Comparison of ENCODE assay signal across 20 cellular contexts in genomic region chr16:22335668-22336246, GRCh38. TPM values are rescaled to one million over a fixed set of nuclear protein-coding genes. Genes with fewer than 3 reads are reported as not detected.
DNase-seq lines count a peak whose midpoint lies in the region; ATAC-seq, FAIRE-seq and TF ChIP-seq lines count a peak whose summit lies in the region.
"Had no signal": no experiment of that assay in that cellular context is flagged by ENCODE, and none has a peak within 500 bp of the region (broad histone marks: within the 10 kb centered on the region; RNA-seq: fewer than 3 reads in every experiment).

No MANE protein-coding gene starts in this region.

- 95 to 100% (median 100%) methylated on average over 3 of the region's 3 CpGs for WGBS in small intestine, 3 donors

- H3K4me1 Mint-ChIP-seq in activated naive CD4-positive, alpha-beta T cell treated with anti-CD3 and anti-CD28 coated beads, Interleukin-2, amount 10 ng/mL, durations not matched to agents 7 days and 5 days: peaks cover 12% of the 10 kb centered on the region
- H3K4me1 Mint-ChIP-seq in activated naive CD4-positive, alpha-beta T cell treated with anti-CD3 and anti-CD28 coated beads for 36 hours (ENCODE audit: low read depth): peaks cover 11% of the 10 kb centered on the region
- H3K4me1 Mint-ChIP-seq in stimulated activated effector memory CD8-positive, alpha-beta T cell treated with anti-CD3 and anti-CD28 coated beads, Interleukin-12 subunit alpha, Interleukin-12 subunit beta, amount 100 ng/mL, for 72 hours: peaks cover 6% of the 10 kb centered on the region

- peaks cover 34% of the 10 kb centered on the region for H3K9me3 Mint-ChIP-seq in activated naive CD4-positive, alpha-beta T cell treated with anti-CD3 and anti-CD28 coated beads, Interleukin-2, amount 10 ng/mL, durations not matched to agents 7 days and 5 days
- peaks cover 35% of the 10 kb centered on the region for H3K9me3 Mint-ChIP-seq in activated naive CD4-positive, alpha-beta T cell treated with anti-CD3 and anti-CD28 coated beads for 36 hours
- H3K9me3 Mint-ChIP-seq in stimulated activated effector memory CD8-positive, alpha-beta T cell treated with anti-CD3 and anti-CD28 coated beads, Interleukin-12 subunit alpha, Interleukin-12 subunit beta, amount 100 ng/mL, for 72 hours: peaks cover 24% of the 10 kb centered on the region

- H3K4me3 ChIP-seq in small intestine (ENCODE audit: low read depth in 1 of 2, low read length in 2 of 2): no peak overlapping the region
- H3K4me3 ChIP-seq: GM23248, HAP-1, Peyer's patch had no signal

- DNase-seq in activated naive CD4-positive, alpha-beta T cell treated with anti-CD3 and anti-CD28 coated beads, Interleukin-2, amount 10 ng/mL, durations not matched to agents 7 days and 5 days: no peak
- DNase-seq in activated naive CD4-positive, alpha-beta T cell treated with anti-CD3 and anti-CD28 coated beads for 36 hours: no peak
- DNase-seq in GM12891 (ENCODE audit: insufficient read length, low spot score) (no peak), iPS-NIHi7 (ENCODE audit: extremely low spot score) (peak; percentile 9), superior temporal gyrus (ENCODE audit: extremely low spot score) (no peak), small intestine (no peak)
- no peak for DNase-seq in stimulated activated effector memory CD8-positive, alpha-beta T cell treated with anti-CD3 and anti-CD28 coated beads, Interleukin-12 subunit alpha, Interleukin-12 subunit beta, amount 100 ng/mL, for 72 hours (ENCODE audit: low spot score in 2 of 2)
- DNase-seq: DMS153, GF-D8, GM23248, NCI-H1417 treated with DMSO at 0.1 percent for 48 hours, NCI-H187 treated with DMSO at 0.1 percent for 48 hours, NCI-H226, NCI-H524, Peyer's patch, Right ventricle myocardium superior had no signal

- no peak for FAIRE-seq in GM12891 (lab: Jason Lieb, UNC)
- no peak for FAIRE-seq in small intestine (lab: Jason Lieb, UNC)
- FAIRE-seq: GM19239 had no signal

- no peaks in the 10 kb centered on the region for H3K27me3 Mint-ChIP-seq in activated naive CD4-positive, alpha-beta T cell treated with anti-CD3 and anti-CD28 coated beads, Interleukin-2, amount 10 ng/mL, durations not matched to agents 7 days and 5 days
- no peaks in the 10 kb centered on the region for H3K27me3 Mint-ChIP-seq in activated naive CD4-positive, alpha-beta T cell treated with anti-CD3 and anti-CD28 coated beads for 36 hours (ENCODE audit: low read depth)

- peaks cover 8 to 17% of the 10 kb centered on the region in 2 donors for H3K36me3 ChIP-seq in small intestine (ENCODE audit: control insufficient read depth in 2 of 2, insufficient read depth in 2 of 2, low read length in 2 of 2)

- H3K27ac Mint-ChIP-seq in activated naive CD4-positive, alpha-beta T cell treated with anti-CD3 and anti-CD28 coated beads, Interleukin-2, amount 10 ng/mL, durations not matched to agents 7 days and 5 days: peak overlapping the region; percentile 55
- H3K27ac Mint-ChIP-seq in activated naive CD4-positive, alpha-beta T cell treated with anti-CD3 and anti-CD28 coated beads for 36 hours: no peak overlapping the region
- no peak overlapping the region for H3K27ac Mint-ChIP-seq in stimulated activated effector memory CD8-positive, alpha-beta T cell treated with anti-CD3 and anti-CD28 coated beads, Interleukin-12 subunit alpha, Interleukin-12 subunit beta, amount 100 ng/mL, for 72 hours

- intact Hi-C loops in activated naive CD4-positive, alpha-beta T cell treated with anti-CD3 and anti-CD28 coated beads for 36 hours (cut with micrococcal nuclease): loop anchor here (2.0 to 5.0 kb wide), 2 partner anchors 17 to 37 kb away; partner anchors contain the start of gene CDR2

- no peak for TF ChIP-seq POLR2A in GM12891 (IDR thresholded peaks at IDR 0.05; ENCODE audit: low read depth, low read length)

- peak; percentile 21 for ATAC-seq in stimulated activated effector memory CD8-positive, alpha-beta T cell treated with anti-CD3 and anti-CD28 coated beads, Interleukin-12 subunit alpha, Interleukin-12 subunit beta, amount 100 ng/mL, for 72 hours
- ATAC-seq in HG02642 (IDR thresholded peaks at IDR 0.05; ENCODE audit: poor library complexity, unreplicated experiment): no peak

- no peak overlapping the region for H3K4me3 Mint-ChIP-seq in activated naive CD4-positive, alpha-beta T cell treated with anti-CD3 and anti-CD28 coated beads, Interleukin-2, amount 10 ng/mL, durations not matched to agents 7 days and 5 days
- no peak overlapping the region for H3K4me3 Mint-ChIP-seq in activated naive CD4-positive, alpha-beta T cell treated with anti-CD3 and anti-CD28 coated beads for 36 hours
- no peak overlapping the region for H3K4me3 Mint-ChIP-seq in stimulated activated effector memory CD8-positive, alpha-beta T cell treated with anti-CD3 and anti-CD28 coated beads, Interleukin-12 subunit alpha, Interleukin-12 subunit beta, amount 100 ng/mL, for 72 hours

- peaks cover 83% of the 10 kb centered on the region for H3K36me3 Mint-ChIP-seq in activated naive CD4-positive, alpha-beta T cell treated with anti-CD3 and anti-CD28 coated beads, Interleukin-2, amount 10 ng/mL, durations not matched to agents 7 days and 5 days
- H3K36me3 Mint-ChIP-seq in activated naive CD4-positive, alpha-beta T cell treated with anti-CD3 and anti-CD28 coated beads for 36 hours (ENCODE audit: low read depth): peaks cover 80% of the 10 kb centered on the region
- H3K36me3 Mint-ChIP-seq in stimulated activated effector memory CD8-positive, alpha-beta T cell treated with anti-CD3 and anti-CD28 coated beads, Interleukin-12 subunit alpha, Interleukin-12 subunit beta, amount 100 ng/mL, for 72 hours: peaks cover 83% of the 10 kb centered on the region

- H3K27ac ChIP-seq in small intestine (ENCODE audit: low read depth in 1 of 2, low read length in 1 of 2): no peak overlapping the region
- H3K27ac ChIP-seq: 22Rv1, GM23248, Peyer's patch had no signal

- no peaks in the 10 kb centered on the region for H3K9me3 ChIP-seq in small intestine (ENCODE audit: control insufficient read depth, low read depth)

- CTCF ChIA-PET in activated naive CD4-positive, alpha-beta T cell treated with anti-CD3 and anti-CD28 coated beads, Interleukin-2, amount 10 ng/mL, durations not matched to agents 7 days and 5 days (lab: Charles Lee): interaction anchor here (0.7 kb wide), 1 partner anchor 20 kb away, joined by 3 read pairs; no protein-coding TSS in a partner anchor
- CTCF ChIA-PET in activated naive CD4-positive, alpha-beta T cell treated with anti-CD3 and anti-CD28 coated beads for 36 hours (lab: Charles Lee): interaction anchor here (1.0 kb wide), 1 partner anchor 15 kb away, joined by 3 read pairs; no protein-coding TSS in a partner anchor

- H3K4me1 ChIP-seq in small intestine (ENCODE audit: control insufficient read depth in 2 of 2, insufficient read depth in 1 of 2, low read depth in 1 of 2, low read length in 1 of 2): no peaks in the 10 kb centered on the region
- H3K4me1 ChIP-seq: HAP-1, Peyer's patch had no signal

- H3K27me3 ChIP-seq in small intestine (ENCODE audit: control insufficient read depth in 2 of 2, insufficient read depth in 2 of 2, low read length in 2 of 2): no peaks in the 10 kb centered on the region
- H3K27me3 ChIP-seq: Peyer's patch had no signal

TF ChIP-seq in GM12891, 5 proteins besides CTCF, POLR2A, EP300 and RAD21:
- peak; percentile 26; the same call in 1 of the 2 replicates for TF ChIP-seq POLR2AphosphoS5 (IDR thresholded peaks at IDR 0.05; ENCODE audit: low read depth, low read length)
- no peak for TF ChIP-seq SPI1 (IDR thresholded peaks at IDR 0.05; ENCODE audit: low read depth, low read length)
TF ChIP-seq in GM12891: peak in this region for 1.

RNA-seq across cellular contexts. Expression of gene POLR3E, which starts 38.5 kb away (rescaled TPM):
- total RNA-seq in activated naive CD4-positive, alpha-beta T cell treated with anti-CD3 and anti-CD28 coated beads for 36 hours: 10 to 100 TPM; 72.9 to 74.7 TPM
- polyA plus RNA-seq in GM12891 (2012; ENCODE audit: low read depth, missing spikeins): 19.1 TPM
- 10 to 100 TPM; 14.3 to 22.9 (median 19.7) TPM for polyA plus RNA-seq in small intestine

RNA-seq across cellular contexts. Expression of gene CDR2, which starts 38.7 kb away (rescaled TPM):
- total RNA-seq in activated naive CD4-positive, alpha-beta T cell treated with anti-CD3 and anti-CD28 coated beads for 36 hours: 10 to 100 TPM; 42.5 to 42.8 TPM
- 10.7 TPM for polyA plus RNA-seq in GM12891 (2012; ENCODE audit: low read depth, missing spikeins)
- 10 to 100 TPM; 14.2 to 50.3 (median 49.7) TPM for polyA plus RNA-seq in small intestine
